26 cellular contexts compared by ENCODE assay signal in genomic region chr12:59134750-59135149, GRCh38.
"Had no signal": no experiment of that assay in that cellular context is flagged by ENCODE, and none has a peak within 500 bp of the region (broad histone marks: within the 10 kb centered on the region; RNA-seq: fewer than 3 reads in every experiment).

No MANE protein-coding gene starts in this region.

- FAIRE-seq: HTR-8/SVneo, RCC 7860 had no signal

- H3K4me1 ChIP-seq: SJSA1 had no signal

- H3K27ac ChIP-seq: HL-60, SJSA1, SK-N-MC had no signal

- H3K36me3 ChIP-seq: MG63, SJSA1 had no signal

- H3K9me3 ChIP-seq: MG63, SJSA1 had no signal

- DNase-seq: IMR-90, Karpas-422, KG1, MG63, NCI-H1092, NCI-H1105 treated with DMSO at 0.1 percent for 48 hours, NCI-H1417 treated with DMSO at 0.1 percent for 48 hours, NCI-H146, NCI-H1694 treated with DMSO at 0.1 percent for 48 hours, NCI-H1930, NCI-H2081, NCI-H2107, NCI-H226, NCI-H446, NCI-H510A, NCI-H524 treated with DMSO at 0.1 percent for 48 hours, NCI-H69, NCI-H774, Right ventricle myocardium superior, RPMI8226, SIG-M5 had no signal

- H3K4me3 ChIP-seq: MG63, SJSA1, SK-N-MC had no signal

- H3K27me3 ChIP-seq: MG63, SJSA1 had no signal
